Comparison of ENCODE assay signal across 14 cellular contexts in genomic region chr10:96718304-96718990, GRCh38. TPM values are rescaled to one million over a fixed set of nuclear protein-coding genes. Genes with fewer than 3 reads are reported as not detected.
A peak's percentile ranks its signal among the peaks of the same experiment; 100 is the strongest.
DNase-seq lines count a peak whose midpoint lies in the region; ATAC-seq, FAIRE-seq and TF ChIP-seq lines count a peak whose summit lies in the region.
"Had no signal": no experiment of that assay in that cellular context is flagged by ENCODE, and none has a peak within 500 bp of the region (broad histone marks: within the 10 kb centered on the region; RNA-seq: fewer than 3 reads in every experiment).

No MANE protein-coding gene starts in this region.

- H3K9me3 ChIP-seq in CD8-positive, alpha-beta memory T cell (ENCODE audit: low read length) = no peaks in the 10 kb centered on the region
- H3K9me3 ChIP-seq: heart right ventricle, prostate gland had no signal

- no peak for TF ChIP-seq CTCF in nephron progenitor cell (IDR thresholded peaks at IDR 0.05)

- H3K4me3 ChIP-seq in CD8-positive, alpha-beta memory T cell (ENCODE audit: low read length) = no peak overlapping the region
- H3K4me3 ChIP-seq: prostate gland had no signal

- intact Hi-C loops in activated T-helper 2 cell treated with anti-CD3 and anti-CD28 coated beads, Interferon-gamma antibody, Interleukin-2, Interleukin-4, amounts not matched to agents 10 μg/mL and 5 μg/mL and 100 μg/mL, durations not matched to agents 14 hours and 24 hours and 36 hours (cut with micrococcal nuclease) = loop anchor here (2.0 kb wide), 1 partner anchor 26 kb away; no protein-coding TSS in a partner anchor

- H3K4me3 Mint-ChIP-seq in CD8-positive, alpha-beta memory T cell = peak overlapping the region; percentile 23 to 98 (median 97)
- peak overlapping the region; percentile 91 for H3K4me3 Mint-ChIP-seq in activated T-helper 2 cell treated with anti-CD3 and anti-CD28 coated beads, Interferon-gamma antibody, Interleukin-2, Interleukin-4, amounts not matched to agents 10 μg/mL and 5 μg/mL and 100 μg/mL, durations not matched to agents 14 hours and 24 hours and 36 hours (ENCODE audit: low read depth)
- peak overlapping the region; percentile 14 for H3K4me3 Mint-ChIP-seq in nephron progenitor cell

- ATAC-seq in GM21423 (IDR thresholded peaks at IDR 0.05; ENCODE audit: unreplicated experiment) (no peak), HG02981 (IDR thresholded peaks at IDR 0.05; ENCODE audit: unreplicated experiment) (no peak)
- ATAC-seq: left ventricle myocardium superior, PC-3 had no signal

- H3K27me3 ChIP-seq in CD8-positive, alpha-beta memory T cell (ENCODE audit: insufficient read depth, low read length, poor library complexity, severe bottlenecking) = no peaks in the 10 kb centered on the region

- H3K4me1 Mint-ChIP-seq in CD8-positive, alpha-beta memory T cell = peaks cover 46 to 52% (median 48%) of the 10 kb centered on the region in 3 donors
- peaks cover 32% of the 10 kb centered on the region for H3K4me1 Mint-ChIP-seq in activated T-helper 2 cell treated with anti-CD3 and anti-CD28 coated beads, Interferon-gamma antibody, Interleukin-2, Interleukin-4, amounts not matched to agents 10 μg/mL and 5 μg/mL and 100 μg/mL, durations not matched to agents 14 hours and 24 hours and 36 hours (ENCODE audit: low read depth)
- H3K4me1 Mint-ChIP-seq in nephron progenitor cell = peaks cover 26% of the 10 kb centered on the region

- H3K27me3 Mint-ChIP-seq in CD8-positive, alpha-beta memory T cell = no peaks in the 10 kb centered on the region
- H3K27me3 Mint-ChIP-seq in activated T-helper 2 cell treated with anti-CD3 and anti-CD28 coated beads, Interferon-gamma antibody, Interleukin-2, Interleukin-4, amounts not matched to agents 10 μg/mL and 5 μg/mL and 100 μg/mL, durations not matched to agents 14 hours and 24 hours and 36 hours (ENCODE audit: low read depth) = peaks cover 25% of the 10 kb centered on the region
- H3K27me3 Mint-ChIP-seq in nephron progenitor cell (ENCODE audit: low read depth, poor library complexity) = peaks cover 18% of the 10 kb centered on the region

- DNase-seq in CD8-positive, alpha-beta memory T cell = no peak
- DNase-seq in GM19239 (ENCODE audit: insufficient read length, low spot score) = no peak
- no peak for DNase-seq in activated T-helper 2 cell treated with anti-CD3 and anti-CD28 coated beads, Interferon-gamma antibody, Interleukin-2, Interleukin-4, amounts not matched to agents 10 μg/mL and 5 μg/mL and 100 μg/mL, durations not matched to agents 14 hours and 24 hours and 36 hours (ENCODE audit: low spot score)
- DNase-seq in nephron progenitor cell = no peak
- DNase-seq in SHP77 (lab: John Stamatoyannopoulos, UW) = no peak
- DNase-seq: COR-L47; heart right ventricle; left ventricle myocardium superior; PC-3; stimulated activated CD4-positive, alpha-beta T cell treated with anti-CD3 and anti-CD28 coated beads, Interleukin-4, amount 100 ng/mL, for 1 hour had no signal

- FAIRE-seq in GM19239 (lab: Jason Lieb, UNC) = peak; percentile 91
- FAIRE-seq: TTC549 had no signal

- H3K4me1 ChIP-seq in CD8-positive, alpha-beta memory T cell (ENCODE audit: insufficient read depth, low read length) = peaks cover 9% of the 10 kb centered on the region
- H3K4me1 ChIP-seq: prostate gland had no signal

- peak overlapping the region; percentile 12 to 97 (median 82) for H3K27ac Mint-ChIP-seq in CD8-positive, alpha-beta memory T cell
- H3K27ac Mint-ChIP-seq in activated T-helper 2 cell treated with anti-CD3 and anti-CD28 coated beads, Interferon-gamma antibody, Interleukin-2, Interleukin-4, amounts not matched to agents 10 μg/mL and 5 μg/mL and 100 μg/mL, durations not matched to agents 14 hours and 24 hours and 36 hours = no peak overlapping the region
- no peak overlapping the region for H3K27ac Mint-ChIP-seq in nephron progenitor cell

- POLR2A ChIA-PET in CD8-positive, alpha-beta memory T cell (lab: Charles Lee) = no interaction called here

- peaks cover 0 to 4% (median 1%) of the 10 kb centered on the region in 3 donors for H3K36me3 Mint-ChIP-seq in CD8-positive, alpha-beta memory T cell
- peaks cover 3% of the 10 kb centered on the region for H3K36me3 Mint-ChIP-seq in activated T-helper 2 cell treated with anti-CD3 and anti-CD28 coated beads, Interferon-gamma antibody, Interleukin-2, Interleukin-4, amounts not matched to agents 10 μg/mL and 5 μg/mL and 100 μg/mL, durations not matched to agents 14 hours and 24 hours and 36 hours (ENCODE audit: low read depth)
- H3K36me3 Mint-ChIP-seq in nephron progenitor cell (ENCODE audit: low read depth) = no peaks in the 10 kb centered on the region

- H3K27ac ChIP-seq in CD8-positive, alpha-beta memory T cell (ENCODE audit: low read depth, low read length) = no peak overlapping the region
- H3K27ac ChIP-seq: prostate gland had no signal

- no peaks in the 10 kb centered on the region for H3K9me3 Mint-ChIP-seq in CD8-positive, alpha-beta memory T cell
- no peaks in the 10 kb centered on the region for H3K9me3 Mint-ChIP-seq in activated T-helper 2 cell treated with anti-CD3 and anti-CD28 coated beads, Interferon-gamma antibody, Interleukin-2, Interleukin-4, amounts not matched to agents 10 μg/mL and 5 μg/mL and 100 μg/mL, durations not matched to agents 14 hours and 24 hours and 36 hours
- H3K9me3 Mint-ChIP-seq in nephron progenitor cell = peaks cover 5% of the 10 kb centered on the region

- CTCF ChIA-PET in CD8-positive, alpha-beta memory T cell (lab: Charles Lee) = interaction anchor here (0.9 to 1.5 kb wide), 5 partner anchors 14 to 78 kb away, joined by 3 to 4 read pairs (median 3); no protein-coding TSS in a partner anchor

- no peaks in the 10 kb centered on the region for H3K36me3 ChIP-seq in CD8-positive, alpha-beta memory T cell (ENCODE audit: insufficient read depth, low read length)
- H3K36me3 ChIP-seq: heart right ventricle, prostate gland had no signal

RNA-seq across cellular contexts. Expression of gene PIK3AP1, which starts 1.9 kb away (rescaled TPM):
- 1 to 10 TPM; 5.7 to 6.7 TPM for total RNA-seq in CD8-positive, alpha-beta memory T cell
- polyA plus RNA-seq in CD8-positive, alpha-beta memory T cell = 37.0 TPM
- 12.4 and 14.0 TPM in 2 replicates for total RNA-seq in activated T-helper 2 cell treated with anti-CD3 and anti-CD28 coated beads, Interferon-gamma antibody, Interleukin-2, Interleukin-4, amounts not matched to agents 10 μg/mL and 5 μg/mL and 100 μg/mL, durations not matched to agents 14 hours and 24 hours and 36 hours

Comparison
In these comparisons a context has a peak if more than half of its experiments do, and no peak if none do; other contexts are left out.
1. H3K27ac Mint-ChIP-seq: peak in CD8-positive, alpha-beta memory T cell (8 of 8); none in activated T-helper 2 cell treated with anti-CD3 and anti-CD28 coated beads, Interferon-gamma antibody, Interleukin-2, Interleukin-4, amounts not matched to agents 10 μg/mL and 5 μg/mL and 100 μg/mL, durations not matched to agents 14 hours and 24 hours and 36 hours (single experiment) and nephron progenitor cell (single experiment).
2. H3K4me3 Mint-ChIP-seq: peak in every context shown above with its lines; median percentile 97 in CD8-positive, alpha-beta memory T cell; 91 in activated T-helper 2 cell treated with anti-CD3 and anti-CD28 coated beads, Interferon-gamma antibody, Interleukin-2, Interleukin-4, amounts not matched to agents 10 μg/mL and 5 μg/mL and 100 μg/mL, durations not matched to agents 14 hours and 24 hours and 36 hours; 14 in nephron progenitor cell.